ENCODE assay signal across 23 cellular contexts in genomic region chr14:94321421-94322271, GRCh38. TPM values are rescaled to one million over a fixed set of nuclear protein-coding genes. Genes with fewer than 3 reads are reported as not detected.
"Had no signal": no experiment of that assay in that cellular context is flagged by ENCODE, and none has a peak within 500 bp of the region (broad histone marks: within the 10 kb centered on the region; RNA-seq: fewer than 3 reads in every experiment).

No MANE protein-coding gene starts in this region.

- H3K9me3 Mint-ChIP-seq: activated CD4-positive, alpha-beta memory T cell treated with anti-CD3 and anti-CD28 coated beads for 36 hours had no signal

- H3K27ac Mint-ChIP-seq: activated CD4-positive, alpha-beta memory T cell treated with anti-CD3 and anti-CD28 coated beads for 36 hours; activated T-cell treated with anti-CD3 and anti-CD28 coated beads, Interleukin-2, amount 50 U/mL, for 24 hours; mesothelial cell of epicardium had no signal

- H3K36me3 Mint-ChIP-seq: activated CD4-positive, alpha-beta memory T cell treated with anti-CD3 and anti-CD28 coated beads for 36 hours; mesothelial cell of epicardium had no signal

- H3K4me3 ChIP-seq: esophagus squamous epithelium, skin epidermis had no signal

- H3K27ac ChIP-seq: neutrophil had no signal

- H3K9me3 ChIP-seq: esophagus squamous epithelium, neutrophil had no signal

- H3K4me1 Mint-ChIP-seq: mesothelial cell of epicardium had no signal

- H3K4me3 Mint-ChIP-seq: activated CD4-positive, alpha-beta memory T cell treated with anti-CD3 and anti-CD28 coated beads for 36 hours; activated T-cell treated with anti-CD3 and anti-CD28 coated beads, Interleukin-2, amount 50 U/mL, for 24 hours; mesothelial cell of epicardium had no signal

- H3K27me3 Mint-ChIP-seq: activated CD4-positive, alpha-beta memory T cell treated with anti-CD3 and anti-CD28 coated beads for 36 hours had no signal

- H3K36me3 ChIP-seq: esophagus squamous epithelium, neutrophil had no signal

- DNase-seq: activated CD4-positive, alpha-beta memory T cell treated with anti-CD3 and anti-CD28 coated beads for 36 hours; activated CD4-positive, alpha-beta T cell treated with anti-CD3 and anti-CD28 coated beads for 1 hour; activated effector memory CD4-positive, alpha-beta T cell treated with Interleukin-2 at 50 U/mL for 16 hours; activated naive CD4-positive, alpha-beta T cell treated with anti-CD3 and anti-CD28 coated beads, Interleukin-2, amount 50 U/mL, for 16 hours; activated T-cell treated with anti-CD3 and anti-CD28 coated beads, Interleukin-2, amount 50 U/mL, for 24 hours; effector CD4-positive, alpha-beta T cell; esophagus squamous epithelium; glutamatergic neuron; kidney glomerular epithelial cell; retina; stimulated activated CD4-positive, alpha-beta T cell treated with anti-CD3 and anti-CD28 coated beads, Interleukin-15, amount 100 ng/mL, for 24 hours; stimulated activated CD4-positive, alpha-beta T cell treated with anti-CD3 and anti-CD28 coated beads, Interleukin-4, amount 100 ng/mL, for 1 hour; stimulated activated naive CD8-positive, alpha-beta T cell treated with anti-CD3 and anti-CD28 coated beads, Interleukin-15, Interleukin-2, amounts not matched to agents 100 U/mL and 50 U/mL, for 24 hours; trophoblast cell had no signal

RNA-seq across cellular contexts. Expression of gene SERPINA6, which starts 1.5 kb away (rescaled TPM):
- total RNA-seq: activated CD4-positive, alpha-beta memory T cell treated with anti-CD3 and anti-CD28 coated beads for 36 hours; cardiac septum; esophagus squamous epithelium; fibroblast of villous mesenchyme; lower leg skin; mesothelial cell of epicardium; myocyte; T-helper 1 cell treated with Interleukin-12 subunit alpha and Interleukin-12 subunit beta and Interleukin-4 antibody, amounts not matched to agents 30 ng/mL and 1 ng/mL, for 36 hours had no signal

RNA-seq across cellular contexts. Expression of gene SERPINA10, which starts 28.6 kb away (rescaled TPM):
- total RNA-seq: activated CD4-positive, alpha-beta memory T cell treated with anti-CD3 and anti-CD28 coated beads for 36 hours; cardiac septum; esophagus squamous epithelium; fibroblast of villous mesenchyme; lower leg skin; mesothelial cell of epicardium; myocyte; T-helper 1 cell treated with Interleukin-12 subunit alpha and Interleukin-12 subunit beta and Interleukin-4 antibody, amounts not matched to agents 30 ng/mL and 1 ng/mL, for 36 hours had no signal

RNA-seq across cellular contexts. Expression of gene SERPINA2, which starts 44.9 kb away (rescaled TPM):
- total RNA-seq: activated CD4-positive, alpha-beta memory T cell treated with anti-CD3 and anti-CD28 coated beads for 36 hours; cardiac septum; esophagus squamous epithelium; fibroblast of villous mesenchyme; lower leg skin; mesothelial cell of epicardium; myocyte; T-helper 1 cell treated with Interleukin-12 subunit alpha and Interleukin-12 subunit beta and Interleukin-4 antibody, amounts not matched to agents 30 ng/mL and 1 ng/mL, for 36 hours had no signal
- polyA plus RNA-seq: adipose tissue had no signal
